Comparison of ENCODE assay signal across 11 cellular contexts in the genomic region with DNA sequence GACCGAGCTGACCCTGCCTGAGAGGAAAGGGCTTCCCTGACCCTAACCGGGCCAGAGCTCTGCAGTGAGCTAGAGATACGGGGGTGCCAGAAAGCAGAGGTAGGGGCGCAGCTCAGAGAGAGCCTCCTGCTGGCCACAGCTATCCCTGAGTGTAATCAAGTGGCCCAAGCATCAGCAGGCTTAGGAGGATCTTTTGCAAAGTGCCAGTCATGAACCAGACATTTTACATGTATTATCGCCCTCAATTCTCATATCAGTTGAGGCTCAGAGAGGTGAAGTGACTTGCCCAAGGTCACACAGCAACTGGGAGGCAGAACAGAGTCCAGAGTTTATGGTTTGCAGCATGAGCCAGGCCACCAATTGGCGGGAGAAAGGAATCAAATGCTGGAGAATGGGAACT. TPM values are rescaled to one million over a fixed set of nuclear protein-coding genes. Genes with fewer than 3 reads are reported as not detected.
DNase-seq lines count a peak whose midpoint lies in the region; ATAC-seq and TF ChIP-seq lines count a peak whose summit lies in the region.
"Had no signal": no experiment of that assay in that cellular context is flagged by ENCODE, and none has a peak within 500 bp of the region (broad histone marks: within the 10 kb centered on the region; RNA-seq: fewer than 3 reads in every experiment).

No MANE protein-coding gene starts in this region.

- H3K27ac Mint-ChIP-seq in CD4-positive, alpha-beta T cell, result no peak overlapping the region
- H3K27ac Mint-ChIP-seq in IgD-negative memory B cell (peak overlapping the region; percentile 88 to 89 (median 88)), osteocyte (ENCODE audit: unreplicated experiment) (peak overlapping the region; percentile 63)
- no peak overlapping the region for H3K27ac Mint-ChIP-seq in activated CD8-positive, alpha-beta T cell treated with anti-CD3 and anti-CD28 coated beads for 36 hours
- H3K27ac Mint-ChIP-seq in CD8-positive, alpha-beta memory T cell, result no peak overlapping the region
- H3K27ac Mint-ChIP-seq: T-helper 2 cell treated with Interferon-gamma antibody and Interleukin-4, amounts not matched to agents 5 μg/mL and 100 μg/mL, for 36 hours had no signal

- ATAC-seq in CD4-positive, alpha-beta T cell (ENCODE audit: poor library complexity), result no peak
- ATAC-seq in activated CD8-positive, alpha-beta T cell treated with anti-CD3 and anti-CD28 coated beads for 36 hours, result no peak

- no peaks in the 10 kb centered on the region for H3K36me3 ChIP-seq in CD8-positive, alpha-beta memory T cell (ENCODE audit: insufficient read depth, low read length)

- peaks cover 8% of the 10 kb centered on the region for H3K27me3 ChIP-seq in CD4-positive, alpha-beta T cell (ENCODE audit: control insufficient read depth, insufficient read depth, low read length)
- peaks cover 13% of the 10 kb centered on the region for H3K27me3 ChIP-seq in CD8-positive, alpha-beta memory T cell (ENCODE audit: insufficient read depth, low read length, poor library complexity, severe bottlenecking)

- H3K36me3 Mint-ChIP-seq in CD4-positive, alpha-beta T cell (ENCODE audit: low read depth), result no peaks in the 10 kb centered on the region
- H3K36me3 Mint-ChIP-seq in IgD-negative memory B cell (no peaks in the 10 kb centered on the region), osteocyte (ENCODE audit: unreplicated experiment) (no peaks in the 10 kb centered on the region)
- H3K36me3 Mint-ChIP-seq in activated CD8-positive, alpha-beta T cell treated with anti-CD3 and anti-CD28 coated beads for 36 hours (ENCODE audit: low read depth), result no peaks in the 10 kb centered on the region
- no peaks in the 10 kb centered on the region for H3K36me3 Mint-ChIP-seq in CD8-positive, alpha-beta memory T cell

- no peaks in the 10 kb centered on the region for H3K9me3 Mint-ChIP-seq in CD4-positive, alpha-beta T cell
- H3K9me3 Mint-ChIP-seq in IgD-negative memory B cell (no peaks in the 10 kb centered on the region), osteocyte (ENCODE audit: unreplicated experiment) (no peaks in the 10 kb centered on the region)
- H3K9me3 Mint-ChIP-seq in activated CD8-positive, alpha-beta T cell treated with anti-CD3 and anti-CD28 coated beads for 36 hours, result no peaks in the 10 kb centered on the region
- H3K9me3 Mint-ChIP-seq in CD8-positive, alpha-beta memory T cell, result no peaks in the 10 kb centered on the region
- H3K9me3 Mint-ChIP-seq: T-helper 2 cell treated with Interferon-gamma antibody and Interleukin-4, amounts not matched to agents 5 μg/mL and 100 μg/mL, for 36 hours had no signal

- CTCF ChIA-PET in CD4-positive, alpha-beta T cell (lab: Charles Lee), result no interaction called here
- CTCF ChIA-PET in activated CD8-positive, alpha-beta T cell treated with anti-CD3 and anti-CD28 coated beads for 36 hours (lab: Charles Lee), result interaction anchor here (1.3 to 16.5 kb wide), 3 partner anchors 11 to 70 kb away, joined by 3 to 168 read pairs (median 10); no protein-coding TSS in a partner anchor
- CTCF ChIA-PET in CD8-positive, alpha-beta memory T cell (lab: Charles Lee), result interaction anchor here (0.9 to 1.2 kb wide), 2 partner anchors 68 to 71 kb away, joined by 4 read pairs; no protein-coding TSS in a partner anchor

- no peak overlapping the region for H3K27ac ChIP-seq in CD4-positive, alpha-beta T cell (ENCODE audit: low read depth, low read length)
- no peak overlapping the region for H3K27ac ChIP-seq in CD8-positive, alpha-beta memory T cell (ENCODE audit: low read depth, low read length)

- no peak for DNase-seq in CD4-positive, alpha-beta T cell
- DNase-seq in dermis blood vessel endothelial cell (peak; percentile 40), osteocyte (ENCODE audit: extremely low spot score, unreplicated experiment) (no peak), NCI-H1417 (lab: John Stamatoyannopoulos, UW) (no peak)
- DNase-seq in activated CD8-positive, alpha-beta T cell treated with anti-CD3 and anti-CD28 coated beads for 36 hours, result no peak
- DNase-seq in CD8-positive, alpha-beta memory T cell, result no peak
- DNase-seq in activated naive CD4-positive, alpha-beta T cell (lab: John Stamatoyannopoulos, UW), result no peak
- DNase-seq: NCI-H1436; stimulated activated CD4-positive, alpha-beta T cell treated with anti-CD3 and anti-CD28 coated beads, Interleukin-1b, Interleukin-23, amount 100 ng/mL, for 48 hours had no signal

- intact Hi-C loops in CD4-positive, alpha-beta T cell (cut with DNase I, micrococcal nuclease), result no loop called here
- intact Hi-C loops in activated CD8-positive, alpha-beta T cell treated with anti-CD3 and anti-CD28 coated beads for 36 hours (cut with micrococcal nuclease), result no loop called here

- no peak for TF ChIP-seq CTCF in CD4-positive, alpha-beta T cell (IDR thresholded peaks at IDR 0.05)
- peak; percentile 14 for TF ChIP-seq CTCF in osteocyte (IDR thresholded peaks at IDR 0.05)
- TF ChIP-seq CTCF in activated CD8-positive, alpha-beta T cell treated with anti-CD3 and anti-CD28 coated beads for 36 hours (IDR thresholded peaks at IDR 0.05), result no peak

- POLR2A ChIA-PET in CD4-positive, alpha-beta T cell (lab: Charles Lee), result interaction anchor here (0.6 to 3.6 kb wide), 3 partner anchors 11 to 23 kb away, joined by 3 to 16 read pairs (median 7); no protein-coding TSS in a partner anchor
- POLR2A ChIA-PET in activated CD8-positive, alpha-beta T cell treated with anti-CD3 and anti-CD28 coated beads for 36 hours (lab: Charles Lee), result interaction anchor here (0.6 to 1.1 kb wide), 2 partner anchors 10 to 14 kb away, joined by 3 read pairs; no protein-coding TSS in a partner anchor
- POLR2A ChIA-PET in CD8-positive, alpha-beta memory T cell (lab: Charles Lee), result no interaction called here

- H3K4me1 ChIP-seq in CD8-positive, alpha-beta memory T cell (ENCODE audit: insufficient read depth, low read length), result peaks cover 23% of the 10 kb centered on the region

- H3K9me3 ChIP-seq in CD4-positive, alpha-beta T cell (ENCODE audit: control insufficient read depth, low read length), result no peaks in the 10 kb centered on the region
- no peaks in the 10 kb centered on the region for H3K9me3 ChIP-seq in CD8-positive, alpha-beta memory T cell (ENCODE audit: low read length)

- H3K4me3 Mint-ChIP-seq in CD4-positive, alpha-beta T cell, result peak overlapping the region; percentile 79
- H3K4me3 Mint-ChIP-seq in IgD-negative memory B cell (peak overlapping the region in 3 of 4 donors; percentile 38 to 93 (median 86)), osteocyte (ENCODE audit: unreplicated experiment) (peak overlapping the region; percentile 3)
- H3K4me3 Mint-ChIP-seq in activated CD8-positive, alpha-beta T cell treated with anti-CD3 and anti-CD28 coated beads for 36 hours, result no peak overlapping the region
- H3K4me3 Mint-ChIP-seq in CD8-positive, alpha-beta memory T cell, result peak overlapping the region in 2 of 7 donors; percentile 41 to 49
- H3K4me3 Mint-ChIP-seq: T-helper 2 cell treated with Interferon-gamma antibody and Interleukin-4, amounts not matched to agents 5 μg/mL and 100 μg/mL, for 36 hours had no signal

- peaks cover 11% of the 10 kb centered on the region for H3K27me3 Mint-ChIP-seq in CD4-positive, alpha-beta T cell
- H3K27me3 Mint-ChIP-seq in IgD-negative memory B cell (peaks cover 4% of the 10 kb centered on the region), osteocyte (ENCODE audit: unreplicated experiment) (no peaks in the 10 kb centered on the region)
- peaks cover 12% of the 10 kb centered on the region for H3K27me3 Mint-ChIP-seq in activated CD8-positive, alpha-beta T cell treated with anti-CD3 and anti-CD28 coated beads for 36 hours
- H3K27me3 Mint-ChIP-seq in CD8-positive, alpha-beta memory T cell, result peaks cover 21 to 34% of the 10 kb centered on the region in 2 donors

- H3K4me1 Mint-ChIP-seq in CD4-positive, alpha-beta T cell (ENCODE audit: low read depth), result peaks cover 43% of the 10 kb centered on the region
- H3K4me1 Mint-ChIP-seq in IgD-negative memory B cell, result peaks cover 29 to 38% (median 34%) of the 10 kb centered on the region in 3 donors
- peaks cover 63% of the 10 kb centered on the region for H3K4me1 Mint-ChIP-seq in osteocyte (ENCODE audit: unreplicated experiment)
- peaks cover 21% of the 10 kb centered on the region for H3K4me1 Mint-ChIP-seq in activated CD8-positive, alpha-beta T cell treated with anti-CD3 and anti-CD28 coated beads for 36 hours (ENCODE audit: low read depth)
- peaks cover 9 to 22% (median 14%) of the 10 kb centered on the region in 3 donors for H3K4me1 Mint-ChIP-seq in CD8-positive, alpha-beta memory T cell

- no peak overlapping the region for H3K4me3 ChIP-seq in CD8-positive, alpha-beta memory T cell (ENCODE audit: low read length)

RNA-seq across cellular contexts. Expression of gene ID3, which starts 7.0 kb away (rescaled TPM):
- 10 to 100 TPM; 89.8 to 90.4 TPM for total RNA-seq in CD4-positive, alpha-beta T cell
- polyA plus RNA-seq in IgD-negative memory B cell, result 74.0 TPM
- 407 and 906 TPM in 2 replicates for total RNA-seq in dermis blood vessel endothelial cell
- 73.5 and 86.9 TPM in 2 replicates for total RNA-seq in osteocyte
- 10 to 100 TPM; 70.4 to 74.3 TPM for total RNA-seq in activated CD8-positive, alpha-beta T cell treated with anti-CD3 and anti-CD28 coated beads for 36 hours
- total RNA-seq in CD8-positive, alpha-beta memory T cell, result 10 to 100 TPM; 18.4 to 19.3 TPM
- polyA plus RNA-seq in CD8-positive, alpha-beta memory T cell, result 4.7 TPM

RNA-seq across cellular contexts. Expression of gene E2F2, which starts 35.3 kb away (rescaled TPM):
- under 1 TPM; 0.50 to 0.69 TPM for total RNA-seq in CD4-positive, alpha-beta T cell
- polyA plus RNA-seq in IgD-negative memory B cell, result 2.2 TPM
- total RNA-seq in dermis blood vessel endothelial cell, result 1.9 and 4.6 TPM in 2 replicates
- 1.3 TPM in 2 replicates for total RNA-seq in osteocyte
- total RNA-seq in activated CD8-positive, alpha-beta T cell treated with anti-CD3 and anti-CD28 coated beads for 36 hours, result 10 to 100 TPM; 23.7 to 25.3 TPM
- total RNA-seq in CD8-positive, alpha-beta memory T cell, result 10 to 100 TPM; 19.1 to 19.6 TPM
- 0.76 TPM for polyA plus RNA-seq in CD8-positive, alpha-beta memory T cell

Comparison
In these comparisons a context has a peak if more than half of its experiments do, and no peak if none do; other contexts are left out.
1. H3K27ac Mint-ChIP-seq: peak in IgD-negative memory B cell (3 of 3) and osteocyte (single experiment); none in CD4-positive, alpha-beta T cell (single experiment), activated CD8-positive, alpha-beta T cell treated with anti-CD3 and anti-CD28 coated beads for 36 hours (single experiment) and CD8-positive, alpha-beta memory T cell (0 of 8).